In the genomic region with DNA sequence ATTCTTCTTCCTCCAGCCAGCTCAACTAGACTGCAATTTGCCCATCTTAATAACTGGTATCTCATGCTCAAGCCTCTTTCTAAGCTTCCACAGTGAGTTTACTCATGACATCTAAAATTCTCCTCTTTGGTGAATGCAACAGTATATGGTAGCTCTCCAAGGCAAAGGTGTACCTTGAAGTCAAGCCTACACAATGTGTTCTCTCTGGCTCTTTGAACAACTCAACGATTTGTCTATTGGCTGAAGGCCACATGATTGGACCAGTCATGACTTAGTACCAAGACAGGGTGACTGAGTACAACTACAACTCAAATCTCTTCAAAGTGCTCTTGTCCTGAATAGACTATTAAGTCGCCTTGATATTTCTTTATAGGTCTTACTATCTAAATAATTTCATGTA, we compare ENCODE assay signal across 25 cellular contexts.
"Had no signal": no experiment of that assay in that cellular context is flagged by ENCODE, and none has a peak within 500 bp of the region (broad histone marks: within the 10 kb centered on the region; RNA-seq: fewer than 3 reads in every experiment).

No MANE protein-coding gene starts in this region.

- H3K27me3 ChIP-seq: colonic mucosa, esophagus muscularis mucosa, esophagus squamous epithelium, foreskin keratinocyte, gastrocnemius medialis, gastroesophageal sphincter, heart left ventricle had no signal

- H3K27ac ChIP-seq: colonic mucosa, coronary artery, dorsolateral prefrontal cortex, epithelial cell of prostate, esophagus muscularis mucosa, esophagus squamous epithelium, foreskin keratinocyte, gastrocnemius medialis, gastroesophageal sphincter, heart left ventricle, heart right ventricle had no signal

- H3K27me3 Mint-ChIP-seq: dendritic cell treated with granulocyte-macrophage colony-stimulating factor and Interleukin-4, amounts not matched to agents 40 ng/mL and 50 ng/mL, for 4 days; effector memory CD8-positive, alpha-beta T cell had no signal

- H3K4me3 Mint-ChIP-seq: dendritic cell treated with granulocyte-macrophage colony-stimulating factor and Interleukin-4, amounts not matched to agents 40 ng/mL and 50 ng/mL, for 4 days; effector memory CD8-positive, alpha-beta T cell; endodermal cell had no signal

- H3K4me1 Mint-ChIP-seq: endodermal cell had no signal

- H3K9me3 Mint-ChIP-seq: dendritic cell treated with granulocyte-macrophage colony-stimulating factor and Interleukin-4, amounts not matched to agents 40 ng/mL and 50 ng/mL, for 4 days; endodermal cell had no signal

- H3K4me1 ChIP-seq: colonic mucosa, esophagus muscularis mucosa, esophagus squamous epithelium, foreskin keratinocyte, gastrocnemius medialis, gastroesophageal sphincter, heart left ventricle, heart right ventricle had no signal

- DNase-seq: colonic mucosa; cortex of kidney; dermis blood vessel endothelial cell; dorsolateral prefrontal cortex; effector CD4-positive, alpha-beta T cell; effector CD8-positive, alpha-beta T cell; effector memory CD4-positive, alpha-beta T cell; effector memory CD8-positive, alpha-beta T cell; endodermal cell; erythroblast; esophagus squamous epithelium; foreskin fibroblast; foreskin keratinocyte; foreskin melanocyte; gastrocnemius medialis; glutamatergic neuron; head of caudate nucleus; heart left ventricle; heart right ventricle had no signal

- H3K36me3 ChIP-seq: colonic mucosa, esophagus muscularis mucosa, esophagus squamous epithelium, gastrocnemius medialis, gastroesophageal sphincter, heart left ventricle, heart right ventricle had no signal

- H3K27ac Mint-ChIP-seq: dendritic cell treated with granulocyte-macrophage colony-stimulating factor and Interleukin-4, amounts not matched to agents 40 ng/mL and 50 ng/mL, for 4 days; effector memory CD8-positive, alpha-beta T cell; endodermal cell had no signal

- H3K9me3 ChIP-seq: colonic mucosa, esophagus muscularis mucosa, esophagus squamous epithelium, gastrocnemius medialis, gastroesophageal sphincter, heart left ventricle, heart right ventricle had no signal

- ATAC-seq: effector memory CD8-positive, alpha-beta T cell; esophagus mucosa; foreskin keratinocyte; gastrocnemius medialis; gastroesophageal sphincter; heart left ventricle; heart right ventricle had no signal

- H3K4me3 ChIP-seq: colonic mucosa, coronary artery, dorsolateral prefrontal cortex, esophagus muscularis mucosa, esophagus squamous epithelium, gastrocnemius medialis, gastroesophageal sphincter, heart left ventricle, heart right ventricle had no signal
